ENCODE assay signal across 8 cellular contexts in the genomic region with DNA sequence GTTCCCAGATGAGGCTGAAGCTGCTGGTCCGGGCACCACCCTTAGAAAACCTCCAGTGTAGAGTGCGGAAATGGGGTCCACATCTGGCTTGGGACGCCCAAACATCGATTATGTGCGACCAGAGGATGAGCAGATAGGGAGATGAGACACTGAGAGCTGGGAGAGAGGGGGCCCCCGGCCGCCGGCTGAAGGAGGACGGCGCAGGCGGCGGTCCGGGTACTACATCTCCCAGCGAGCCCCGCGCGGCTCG. TPM values are rescaled to one million over a fixed set of nuclear protein-coding genes. Genes with fewer than 3 reads are reported as not detected.
DNase-seq lines count a peak whose midpoint lies in the region; ATAC-seq and TF ChIP-seq lines count a peak whose summit lies in the region.

No MANE protein-coding gene starts in this region.

- POLR2A ChIA-PET in WTC11 (lab: Charles Lee) = interaction anchor here (1.1 kb wide), 1 partner anchor 31 kb away, joined by 3 read pairs; a partner anchor contains a TSS

- peak overlapping the region; percentile 58 to 75 (median 66) for H3K9ac ChIP-seq in skeletal muscle tissue (ENCODE audit: low read depth in 1 of 3, low read length in 3 of 3)

- DNase-seq in activated CD8-positive, alpha-beta memory T cell treated with anti-CD3 and anti-CD28 coated beads, Interleukin-2, amount 10 ng/mL, durations not matched to agents 7 days and 5 days = no peak
- DNase-seq in activated CD8-positive, alpha-beta memory T cell treated with anti-CD3 and anti-CD28 coated beads for 24 hours = no peak
- DNase-seq in WTC11 (ENCODE audit: low spot score) = no peak
- no peak for DNase-seq in left ventricle myocardium inferior
- DNase-seq in islet precursor cell = no peak
- no peak for DNase-seq in MV-4-11 (lab: John Stamatoyannopoulos, UW)

- H3K9me3 ChIP-seq in left ventricle myocardium inferior (replicated peaks) (no peaks in the 10 kb centered on the region), skeletal muscle tissue (ENCODE audit: control insufficient read depth in 3 of 3, low read length in 3 of 3) (no peaks in the 10 kb centered on the region)

- H3K4me1 ChIP-seq in left ventricle myocardium inferior = peaks cover 18% of the 10 kb centered on the region
- H3K4me1 ChIP-seq in skeletal muscle tissue (ENCODE audit: control insufficient read depth in 3 of 3, insufficient read depth in 3 of 3, low read length in 3 of 3) = peaks cover 7 to 16% (median 13%) of the 10 kb centered on the region in 3 donors

- H3K27ac ChIP-seq in left ventricle myocardium inferior (replicated peaks) (peak overlapping the region; percentile 87), skeletal muscle tissue (ENCODE audit: low read depth, low read length) (no peak overlapping the region)

- no peaks in the 10 kb centered on the region for H3K9me3 Mint-ChIP-seq in activated CD8-positive, alpha-beta memory T cell treated with anti-CD3 and anti-CD28 coated beads, Interleukin-2, amount 10 ng/mL, durations not matched to agents 7 days and 5 days (ENCODE audit: low read depth)
- no peaks in the 10 kb centered on the region for H3K9me3 Mint-ChIP-seq in WTC11

- intact Hi-C loops in left ventricle myocardium inferior (cut with micrococcal nuclease) = no loop called here

- TF ChIP-seq CTCF in WTC11 (IDR thresholded peaks at IDR 0.05) (peak; percentile 99; the same call in 1 of the 2 replicates), left ventricle myocardium inferior (IDR thresholded peaks at IDR 0.05; ENCODE audit: borderline replicate concordance) (no peak)

- CTCF ChIA-PET in activated CD8-positive, alpha-beta memory T cell treated with anti-CD3 and anti-CD28 coated beads, Interleukin-2, amount 10 ng/mL, durations not matched to agents 7 days and 5 days (lab: Charles Lee) = interaction anchor here (0.7 to 3.8 kb wide), 26 partner anchors 10 to 267 kb away, joined by 3 to 26 read pairs (median 4); a partner anchor contains a TSS
- CTCF ChIA-PET in WTC11 (lab: Charles Lee) = interaction anchor here (0.6 to 3.3 kb wide), 30 partner anchors 8 to 631 kb away, joined by 3 to 52 read pairs (median 4); a partner anchor contains a TSS

- H3K27me3 Mint-ChIP-seq in activated CD8-positive, alpha-beta memory T cell treated with anti-CD3 and anti-CD28 coated beads, Interleukin-2, amount 10 ng/mL, durations not matched to agents 7 days and 5 days = peaks cover 57% of the 10 kb centered on the region
- peaks cover 44% of the 10 kb centered on the region for H3K27me3 Mint-ChIP-seq in WTC11 (ENCODE audit: low read depth)

- peak overlapping the region; percentile 75 for H3K27ac Mint-ChIP-seq in activated CD8-positive, alpha-beta memory T cell treated with anti-CD3 and anti-CD28 coated beads, Interleukin-2, amount 10 ng/mL, durations not matched to agents 7 days and 5 days
- no peak overlapping the region for H3K27ac Mint-ChIP-seq in WTC11

- H3K4me3 ChIP-seq in left ventricle myocardium inferior (peak overlapping the region; percentile 87), skeletal muscle tissue (ENCODE audit: low read length in 3 of 3) (peak overlapping the region; percentile 75 to 83 (median 83))

- H3K4me1 Mint-ChIP-seq in activated CD8-positive, alpha-beta memory T cell treated with anti-CD3 and anti-CD28 coated beads, Interleukin-2, amount 10 ng/mL, durations not matched to agents 7 days and 5 days = peaks cover 14% of the 10 kb centered on the region
- H3K4me1 Mint-ChIP-seq in WTC11 = peaks cover 15% of the 10 kb centered on the region

- H3K4me3 Mint-ChIP-seq in activated CD8-positive, alpha-beta memory T cell treated with anti-CD3 and anti-CD28 coated beads, Interleukin-2, amount 10 ng/mL, durations not matched to agents 7 days and 5 days = peak overlapping the region; percentile 86
- H3K4me3 Mint-ChIP-seq in WTC11 = peak overlapping the region; percentile 92

- ATAC-seq in activated CD8-positive, alpha-beta memory T cell treated with anti-CD3 and anti-CD28 coated beads, Interleukin-2, amount 10 ng/mL, durations not matched to agents 7 days and 5 days = no peak
- no peak for ATAC-seq in WTC11
- ATAC-seq in activated CD4-positive, CD25-positive, alpha-beta regulatory T cell treated with anti-CD3 and anti-CD28 coated beads, Interleukin-2, amount 50 U/mL, for 24 hours = no peak

- H3K36me3 ChIP-seq in left ventricle myocardium inferior = no peaks in the 10 kb centered on the region
- H3K36me3 ChIP-seq in skeletal muscle tissue (ENCODE audit: control insufficient read depth in 3 of 3, insufficient read depth in 3 of 3, low read length in 3 of 3) = no peaks in the 10 kb centered on the region

- no peaks in the 10 kb centered on the region for H3K36me3 Mint-ChIP-seq in activated CD8-positive, alpha-beta memory T cell treated with anti-CD3 and anti-CD28 coated beads, Interleukin-2, amount 10 ng/mL, durations not matched to agents 7 days and 5 days
- H3K36me3 Mint-ChIP-seq in WTC11 = no peaks in the 10 kb centered on the region

- peaks cover 84% of the 10 kb centered on the region for H3K27me3 ChIP-seq in left ventricle myocardium inferior (ENCODE audit: low read depth)
- H3K27me3 ChIP-seq in skeletal muscle tissue (ENCODE audit: control insufficient read depth in 3 of 3, insufficient read depth in 3 of 3, low read length in 3 of 3) = peaks cover 13 to 17% (median 16%) of the 10 kb centered on the region in 3 donors

TF ChIP-seq in WTC11, 78 proteins besides CTCF, POLR2A, EP300 and RAD21:
- TF ChIP-seq, protein P1, sequence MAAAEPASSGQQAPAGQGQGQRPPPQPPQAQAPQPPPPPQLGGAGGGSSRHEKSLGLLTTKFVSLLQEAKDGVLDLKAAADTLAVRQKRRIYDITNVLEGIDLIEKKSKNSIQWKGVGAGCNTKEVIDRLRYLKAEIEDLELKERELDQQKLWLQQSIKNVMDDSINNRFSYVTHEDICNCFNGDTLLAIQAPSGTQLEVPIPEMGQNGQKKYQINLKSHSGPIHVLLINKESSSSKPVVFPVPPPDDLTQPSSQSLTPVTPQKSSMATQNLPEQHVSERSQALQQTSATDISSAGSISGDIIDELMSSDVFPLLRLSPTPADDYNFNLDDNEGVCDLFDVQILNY (CRISPR knock-in tag; IDR thresholded peaks at IDR 0.05) = peak; percentile 66; the same call in 1 of the 2 replicates
- TF ChIP-seq, protein P2, sequence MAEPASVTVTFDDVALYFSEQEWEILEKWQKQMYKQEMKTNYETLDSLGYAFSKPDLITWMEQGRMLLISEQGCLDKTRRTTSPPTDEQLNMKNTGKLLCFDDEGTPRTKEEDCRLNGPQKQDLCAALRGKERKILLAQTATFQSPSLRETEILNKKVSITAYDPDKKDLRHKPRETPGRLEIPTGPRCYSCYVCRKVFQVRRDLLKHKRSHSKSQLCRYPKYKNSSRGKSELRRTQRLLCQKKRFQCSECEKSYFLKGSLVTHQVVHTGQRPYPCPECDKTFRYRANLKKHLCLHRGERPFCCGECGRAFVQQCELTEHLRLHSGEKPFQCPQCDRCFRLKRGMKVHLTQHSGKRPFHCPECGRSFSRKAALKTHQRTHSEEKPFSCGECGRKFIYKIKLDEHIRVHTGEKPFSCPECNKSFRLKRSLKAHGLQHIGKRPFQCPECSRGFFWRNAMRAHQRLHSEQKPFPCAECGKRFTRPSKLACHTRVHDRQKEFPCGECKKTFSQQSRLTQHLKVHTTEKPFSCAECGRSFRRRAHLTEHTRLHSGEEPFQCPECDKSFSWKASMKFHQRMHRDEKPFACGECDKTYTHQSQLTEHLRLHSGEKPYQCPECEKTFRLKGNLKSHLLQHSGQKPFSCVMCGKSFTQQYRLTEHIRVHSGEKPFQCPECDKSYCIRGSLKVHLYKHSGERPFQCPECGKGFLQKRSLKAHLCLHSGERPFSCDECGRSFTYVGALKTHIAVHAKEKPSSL (CRISPR knock-in tag; conservative IDR thresholded peaks at IDR 0.05) = no peak

RNA-seq across cellular contexts. Expression of a gene that starts 0.2 kb away (rescaled TPM):
- 10 to 100 TPM; 11.4 to 17.6 TPM for total RNA-seq in activated CD8-positive, alpha-beta memory T cell treated with anti-CD3 and anti-CD28 coated beads, Interleukin-2, amount 10 ng/mL, durations not matched to agents 7 days and 5 days
- 91.9 to 103 TPM (median 93.4 TPM) in 3 replicates for total RNA-seq in WTC11 (2021)
- 10.6 TPM for total RNA-seq in left ventricle myocardium inferior
- total RNA-seq in skeletal muscle tissue = 13.6 TPM

RNA-seq across cellular contexts. Expression of a gene that starts 31.3 kb away (rescaled TPM):
- total RNA-seq in activated CD8-positive, alpha-beta memory T cell treated with anti-CD3 and anti-CD28 coated beads, Interleukin-2, amount 10 ng/mL, durations not matched to agents 7 days and 5 days = 10 to 100 TPM; 34.3 to 44.6 TPM
- 29.9 to 33.6 TPM (median 33.2 TPM) in 3 replicates for total RNA-seq in WTC11 (2021)
- total RNA-seq in left ventricle myocardium inferior = 12.9 TPM
- total RNA-seq in skeletal muscle tissue = 15.7 TPM
